ENCODE assay signal across 31 cellular contexts in the genomic region with DNA sequence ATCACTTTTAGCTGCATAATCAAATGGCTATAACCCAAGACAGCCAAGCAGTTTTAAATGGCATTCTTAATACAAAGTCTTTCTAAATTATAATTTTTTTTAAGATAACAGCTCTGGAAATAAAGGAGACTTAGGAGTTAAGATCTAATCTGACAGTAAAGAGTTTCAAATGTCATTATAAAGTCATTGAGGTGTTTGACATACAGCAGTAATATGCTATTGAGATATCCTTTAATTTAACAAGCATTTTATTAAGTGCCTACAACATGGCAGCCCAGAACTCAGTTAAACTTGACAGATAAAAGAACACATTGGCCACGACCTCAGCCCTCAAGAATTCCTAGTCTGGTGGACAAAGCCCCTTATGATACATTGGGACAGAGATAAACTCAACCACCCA.
"Had no signal": no experiment of that assay in that cellular context is flagged by ENCODE, and none has a peak within 500 bp of the region (broad histone marks: within the 10 kb centered on the region; RNA-seq: fewer than 3 reads in every experiment).

No MANE protein-coding gene starts in this region.

- H3K4me1 ChIP-seq: adrenal gland, ascending aorta, body of pancreas, breast epithelium had no signal

- DNase-seq: activated effector memory CD4-positive, alpha-beta T cell treated with anti-CD3 and anti-CD28 coated beads, Interleukin-2, amount 50 U/mL, for 16 hours; activated effector memory CD4-positive, alpha-beta T cell treated with Interleukin-2 at 50 U/mL for 16 hours; activated gamma-delta T cell; activated gamma-delta T cell treated with Interleukin-2 at 50 U/mL for 16 hours; activated naive CD4-positive, alpha-beta T cell; activated naive CD4-positive, alpha-beta T cell treated with anti-CD3 and anti-CD28 coated beads for 36 hours; activated naive CD4-positive, alpha-beta T cell treated with anti-CD3 and anti-CD28 coated beads, Interleukin-2, amount 10 ng/mL, durations not matched to agents 7 days and 5 days; activated naive CD4-positive, alpha-beta T cell treated with anti-CD3 and anti-CD28 coated beads, Interleukin-2, amount 50 U/mL, for 16 hours; activated naive CD4-positive, alpha-beta T cell treated with Interleukin-2 at 50 U/mL for 16 hours; activated naive CD8-positive, alpha-beta T cell treated with anti-CD3 and anti-CD28 coated beads for 36 hours; activated naive CD8-positive, alpha-beta T cell treated with anti-CD3 and anti-CD28 coated beads, Interleukin-2, amount 10 ng/mL, durations not matched to agents 7 days and 5 days; activated naive CD8-positive, alpha-beta T cell treated with anti-CD3 and anti-CD28 coated beads, Interleukin-2, amount 50 U/mL, for 24 hours; activated T-cell treated with anti-CD3 and anti-CD28 coated beads, Interleukin-2, amount 50 U/mL, for 24 hours; activated T-cell treated with anti-CD3 and anti-CD28 coated beads, Interleukin-2, amount 50 U/mL, for 4 hours; activated T-cell treated with anti-CD3 and anti-CD28 coated beads, Interleukin-2, amount 50 U/mL, for 48 hours; activated T-cell treated with anti-CD3 and anti-CD28 coated beads, Interleukin-2, amount 50 U/mL, for 72 hours; adrenal gland; amniotic stem cell; amygdala; anterior cingulate cortex; aorta; body of pancreas; brain microvascular endothelial cell; caudate nucleus; central memory CD4-positive, alpha-beta T cell; cerebellar nuclear complex had no signal

- H3K27ac ChIP-seq: adrenal gland, ascending aorta, body of pancreas, brain microvascular endothelial cell, breast epithelium, cardiac muscle cell had no signal

- H3K9me3 ChIP-seq: adrenal gland, ascending aorta, body of pancreas, breast epithelium had no signal

- H3K36me3 ChIP-seq: adrenal gland, ascending aorta, brain microvascular endothelial cell, breast epithelium, cardiac muscle cell had no signal

- H3K4me3 ChIP-seq: adrenal gland, ascending aorta, body of pancreas, breast epithelium, cardiac muscle cell had no signal

- H3K27me3 ChIP-seq: adrenal gland, ascending aorta, body of pancreas, brain microvascular endothelial cell, breast epithelium had no signal

- ATAC-seq: activated naive CD4-positive, alpha-beta T cell treated with anti-CD3 and anti-CD28 coated beads, Interleukin-2, amount 50 U/mL, for 72 hours; activated naive CD8-positive, alpha-beta T cell treated with anti-CD3 and anti-CD28 coated beads, Interleukin-2, amount 50 U/mL, for 24 hours; activated T-cell treated with anti-CD3 and anti-CD28 coated beads, Interleukin-2, amount 50 U/mL, for 4 hours; activated T-cell treated with anti-CD3 and anti-CD28 coated beads, Interleukin-2, amount 50 U/mL, for 72 hours; activated T-helper 17 cell treated with anti-CD3 and anti-CD28 coated beads, Interleukin-2, amount 50 U/mL, for 72 hours; body of pancreas had no signal
